22 cellular contexts compared by ENCODE assay signal in genomic region chr19:32611161-32611560, GRCh38.
"Had no signal": no experiment of that assay in that cellular context is flagged by ENCODE, and none has a peak within 500 bp of the region (broad histone marks: within the 10 kb centered on the region; RNA-seq: fewer than 3 reads in every experiment).

No MANE protein-coding gene starts in this region.

- H3K9ac ChIP-seq: neural progenitor cell had no signal

- H3K27ac Mint-ChIP-seq: activated T-cell treated with anti-CD3 and anti-CD28 coated beads, Interleukin-2, amount 50 U/mL, for 72 hours; neural progenitor cell; stimulated activated memory B cell treated with anti-CD40 and anti-IgM and Interleukin-4, amounts not matched to agents 10 μg/mL and 1 μg/mL and 100 μg/mL, for 72 hours; T-helper 1 cell treated with Interleukin-12 subunit alpha and Interleukin-12 subunit beta and Interleukin-4 antibody, amounts not matched to agents 30 μg/mL and 1 μg/mL, for 36 hours had no signal

- H3K27ac ChIP-seq: adrenal gland, body of pancreas, gastrocnemius medialis, heart left ventricle, left lung, neural progenitor cell, ovary, right lobe of liver, spleen, thoracic aorta, VCaP had no signal

- H3K27me3 ChIP-seq: adrenal gland, body of pancreas, gastrocnemius medialis, heart left ventricle, left lung, neural progenitor cell, ovary, right lobe of liver, spleen had no signal

- H3K4me3 ChIP-seq: adrenal gland, body of pancreas, gastrocnemius medialis, heart left ventricle, left lung, neural progenitor cell, ovary, right lobe of liver, spleen, thoracic aorta had no signal

- H3K4me2 ChIP-seq: neural progenitor cell had no signal

- H3K9me3 ChIP-seq: adrenal gland, body of pancreas, gastrocnemius medialis, left lung, ovary, right lobe of liver, spleen, thoracic aorta had no signal

- H3K4me1 Mint-ChIP-seq: central memory CD8-positive, alpha-beta T cell; naive B cell; neural progenitor cell; stimulated activated memory B cell treated with anti-CD40 and anti-IgM and Interleukin-4, amounts not matched to agents 10 μg/mL and 1 μg/mL and 100 μg/mL, for 72 hours had no signal

- H3K9me3 Mint-ChIP-seq: activated naive CD4-positive, alpha-beta T cell treated with anti-CD3 and anti-CD28 coated beads, Interleukin-2, amount 50 U/mL, for 72 hours; activated T-cell treated with anti-CD3 and anti-CD28 coated beads, Interleukin-2, amount 50 U/mL, for 72 hours; central memory CD8-positive, alpha-beta T cell; naive B cell; stimulated activated memory B cell treated with anti-CD40 and anti-IgM and Interleukin-4, amounts not matched to agents 10 μg/mL and 1 μg/mL and 100 μg/mL, for 72 hours; T-helper 1 cell treated with Interleukin-12 subunit alpha and Interleukin-12 subunit beta and Interleukin-4 antibody, amounts not matched to agents 30 μg/mL and 1 μg/mL, for 36 hours had no signal

- H3K4me3 Mint-ChIP-seq: activated T-cell treated with anti-CD3 and anti-CD28 coated beads, Interleukin-2, amount 50 U/mL, for 72 hours; central memory CD8-positive, alpha-beta T cell; neural progenitor cell; stimulated activated memory B cell treated with anti-CD40 and anti-IgM and Interleukin-4, amounts not matched to agents 10 μg/mL and 1 μg/mL and 100 μg/mL, for 72 hours; T-helper 1 cell treated with Interleukin-12 subunit alpha and Interleukin-12 subunit beta and Interleukin-4 antibody, amounts not matched to agents 30 μg/mL and 1 μg/mL, for 36 hours had no signal

- H3K27me3 Mint-ChIP-seq: central memory CD8-positive, alpha-beta T cell; naive B cell; stimulated activated memory B cell treated with anti-CD40 and anti-IgM and Interleukin-4, amounts not matched to agents 10 μg/mL and 1 μg/mL and 100 μg/mL, for 72 hours had no signal

- H2AFZ ChIP-seq: neural progenitor cell had no signal

- H3K4me1 ChIP-seq: adrenal gland, body of pancreas, gastrocnemius medialis, heart left ventricle, left lung, neural progenitor cell, right lobe of liver, spleen had no signal

- DNase-seq: activated CD4-positive, alpha-beta T cell treated with anti-CD3 and anti-CD28 coated beads for 1 hour; activated CD4-positive, alpha-beta T cell treated with anti-CD3 and anti-CD28 coated beads, Interleukin-2, amount 50 U/mL, for 4 hours; activated effector memory CD4-positive, alpha-beta T cell treated with anti-CD3 and anti-CD28 coated beads, Interleukin-2, amount 50 U/mL, for 16 hours; activated T-cell treated with anti-CD3 and anti-CD28 coated beads, Interleukin-2, amount 50 U/mL, for 72 hours; body of pancreas; cortex of kidney; gastrocnemius medialis; heart left ventricle; left lung; naive B cell; stimulated activated CD4-positive, alpha-beta T cell treated with anti-CD3 and anti-CD28 coated beads, Interleukin-4, amount 100 ng/mL, for 4 hours had no signal

- H3K36me3 ChIP-seq: neural progenitor cell, ovary had no signal
